In genomic region chr7:98880485-98880884, GRCh38 we compare ENCODE assay signal across 12 cellular contexts. TPM values are rescaled to one million over a fixed set of nuclear protein-coding genes. Genes with fewer than 3 reads are reported as not detected.
DNase-seq lines count a peak whose midpoint lies in the region; ATAC-seq and TF ChIP-seq lines count a peak whose summit lies in the region.
"Had no signal": no experiment of that assay in that cellular context is flagged by ENCODE, and none has a peak within 500 bp of the region (broad histone marks: within the 10 kb centered on the region; RNA-seq: fewer than 3 reads in every experiment).

No MANE protein-coding gene starts in this region.

- peak overlapping the region; percentile 86 to 93; a peak in 4 of 5 replicates for H3K4me3 Mint-ChIP-seq in H9
- peak overlapping the region; percentile 95 for H3K4me3 Mint-ChIP-seq in activated T-helper 1 cell treated with anti-CD3 and anti-CD28 coated beads, Interleukin-12 subunit alpha, Interleukin-12 subunit beta, Interleukin-2, Interleukin-4 antibody, amounts not matched to agents 30 ng/mL and 10 ng/mL and 1 ng/mL, durations not matched to agents 14 hours and 24 hours and 36 hours
- peak overlapping the region; percentile 85 to 99 (median 94) for H3K4me3 Mint-ChIP-seq in naive thymus-derived CD8-positive, alpha-beta T cell

- no peak for ATAC-seq in naive thymus-derived CD8-positive, alpha-beta T cell
- no peak for ATAC-seq in PC-3

- no peak overlapping the region for H2BK20ac ChIP-seq in H9 (ENCODE audit: low read depth, low read length, poor library complexity, severe bottlenecking)

- CTCF ChIA-PET in PC-3 (lab: Charles Lee), result interaction anchor here (0.5 kb wide), 1 partner anchor 452 kb away, joined by 4 read pairs; no protein-coding TSS in a partner anchor

- H3K4ac ChIP-seq in H9 (ENCODE audit: low read depth, low read length), result no peak overlapping the region

- H3K36me3 Mint-ChIP-seq in H9 (ENCODE audit: insufficient read depth in 1 of 3, low read depth in 3 of 3), result peaks cover 16 to 45% (median 42%) of the 10 kb centered on the region in 3 experiments; a peak in 6 of 7 replicates
- H3K36me3 Mint-ChIP-seq in activated T-helper 1 cell treated with anti-CD3 and anti-CD28 coated beads, Interleukin-12 subunit alpha, Interleukin-12 subunit beta, Interleukin-2, Interleukin-4 antibody, amounts not matched to agents 30 ng/mL and 10 ng/mL and 1 ng/mL, durations not matched to agents 14 hours and 24 hours and 36 hours (ENCODE audit: low read depth), result peaks cover 31% of the 10 kb centered on the region
- H3K36me3 Mint-ChIP-seq in naive thymus-derived CD8-positive, alpha-beta T cell, result peaks cover 0 to 36% (median 9%) of the 10 kb centered on the region in 3 donors

- no peaks in the 10 kb centered on the region for H3K9me3 Mint-ChIP-seq in H9
- H3K9me3 Mint-ChIP-seq in activated T-helper 1 cell treated with anti-CD3 and anti-CD28 coated beads, Interleukin-12 subunit alpha, Interleukin-12 subunit beta, Interleukin-2, Interleukin-4 antibody, amounts not matched to agents 30 ng/mL and 10 ng/mL and 1 ng/mL, durations not matched to agents 14 hours and 24 hours and 36 hours, result no peaks in the 10 kb centered on the region
- H3K9me3 Mint-ChIP-seq in naive thymus-derived CD8-positive, alpha-beta T cell, result no peaks in the 10 kb centered on the region

- no peaks in the 10 kb centered on the region for H3K27me3 ChIP-seq in H9 (ENCODE audit: insufficient read depth, low read length)
- no peaks in the 10 kb centered on the region for H3K27me3 ChIP-seq in PC-3 (ENCODE audit: low read length)
- H3K27me3 ChIP-seq in smooth muscle cell (ENCODE audit: low read depth), result no peaks in the 10 kb centered on the region
- H3K27me3 ChIP-seq: heart left ventricle had no signal

- H2BK5ac ChIP-seq in H9 (ENCODE audit: insufficient read length, low read length), result no peak overlapping the region

- H3K4me3 ChIP-seq in PC-3 (ENCODE audit: low read length) (no peak overlapping the region), smooth muscle cell (no peak overlapping the region)

- no peak overlapping the region for H4K5ac ChIP-seq in H9 (ENCODE audit: insufficient read length, low read depth, low read length)

- no peak overlapping the region for H2AFZ ChIP-seq in H9 (ENCODE audit: low read length)
- H2AFZ ChIP-seq in PC-3 (ENCODE audit: low read length), result no peak overlapping the region
- H2AFZ ChIP-seq in smooth muscle cell (ENCODE audit: low read depth), result no peak overlapping the region
- H2AFZ ChIP-seq: parathyroid adenoma had no signal

- no peak for DNase-seq in H9
- DNase-seq in activated T-helper 1 cell treated with anti-CD3 and anti-CD28 coated beads, Interleukin-12 subunit alpha, Interleukin-12 subunit beta, Interleukin-2, Interleukin-4 antibody, amounts not matched to agents 30 ng/mL and 10 ng/mL and 1 ng/mL, durations not matched to agents 14 hours and 24 hours and 36 hours (ENCODE audit: low spot score), result no peak
- no peak for DNase-seq in naive thymus-derived CD8-positive, alpha-beta T cell
- no peak for DNase-seq in PC-3
- no peak for DNase-seq in middle frontal gyrus (ENCODE audit: extremely low spot score, low spot score)
- no peak for DNase-seq in smooth muscle cell (lab: John Stamatoyannopoulos, UW; ENCODE audit: unreplicated experiment)
- DNase-seq in amygdala (lab: John Stamatoyannopoulos, UW), result no peak
- DNase-seq: activated CD4-positive, CD25-positive, alpha-beta regulatory T cell treated with anti-CD3 and anti-CD28 coated beads, Interleukin-2, amount 50 U/mL, for 72 hours; heart left ventricle; stimulated activated naive CD4-positive, alpha-beta T cell treated with Interleukin-2 at 50 U/mL for 16 hours had no signal

- H3K27me3 Mint-ChIP-seq in H9 (ENCODE audit: low read depth), result no peaks in the 10 kb centered on the region
- no peaks in the 10 kb centered on the region for H3K27me3 Mint-ChIP-seq in activated T-helper 1 cell treated with anti-CD3 and anti-CD28 coated beads, Interleukin-12 subunit alpha, Interleukin-12 subunit beta, Interleukin-2, Interleukin-4 antibody, amounts not matched to agents 30 ng/mL and 10 ng/mL and 1 ng/mL, durations not matched to agents 14 hours and 24 hours and 36 hours (ENCODE audit: insufficient read depth)
- H3K27me3 Mint-ChIP-seq in naive thymus-derived CD8-positive, alpha-beta T cell, result peaks cover 0 to 1% (median 0%) of the 10 kb centered on the region in 5 donors

- peaks cover 9% of the 10 kb centered on the region for H3K79me2 ChIP-seq in H9 (ENCODE audit: insufficient read depth, low read length)
- H3K79me2 ChIP-seq in PC-3 (ENCODE audit: low read length), result peaks cover 25% of the 10 kb centered on the region
- H3K79me2 ChIP-seq in smooth muscle cell (ENCODE audit: low read depth), result peaks cover 63% of the 10 kb centered on the region

- H3K23me2 ChIP-seq in H9 (ENCODE audit: insufficient read length, low read depth, low read length, poor library complexity, severe bottlenecking), result peaks cover 7% of the 10 kb centered on the region

- H3K14ac ChIP-seq in H9 (ENCODE audit: insufficient read depth, low read length), result no peak overlapping the region

- H4K20me1 ChIP-seq in H9 (ENCODE audit: control insufficient read depth, insufficient read depth, insufficient read length), result no peaks in the 10 kb centered on the region
- peaks cover 6% of the 10 kb centered on the region; the same call in 1 of the 2 replicates for H4K20me1 ChIP-seq in PC-3 (ENCODE audit: low read length)
- H4K20me1 ChIP-seq in smooth muscle cell (ENCODE audit: low read depth), result peaks cover 41% of the 10 kb centered on the region

- H3K4me2 ChIP-seq in H9 (ENCODE audit: insufficient read depth, insufficient read length, low read length), result no peak overlapping the region
- no peak overlapping the region for H3K4me2 ChIP-seq in PC-3 (ENCODE audit: low read length)
- no peak overlapping the region for H3K4me2 ChIP-seq in smooth muscle cell

- H3K56ac ChIP-seq in H9 (ENCODE audit: insufficient read length, low read depth, low read length), result no peak overlapping the region

- H2BK120ac ChIP-seq in H9 (ENCODE audit: low read depth, low read length, poor library complexity, severe bottlenecking), result no peak overlapping the region

- no peak overlapping the region for H3K27ac Mint-ChIP-seq in H9
- H3K27ac Mint-ChIP-seq in activated T-helper 1 cell treated with anti-CD3 and anti-CD28 coated beads, Interleukin-12 subunit alpha, Interleukin-12 subunit beta, Interleukin-2, Interleukin-4 antibody, amounts not matched to agents 30 ng/mL and 10 ng/mL and 1 ng/mL, durations not matched to agents 14 hours and 24 hours and 36 hours, result no peak overlapping the region
- peak overlapping the region; percentile 75 to 97 (median 96) for H3K27ac Mint-ChIP-seq in naive thymus-derived CD8-positive, alpha-beta T cell

- no peak overlapping the region for H2BK12ac ChIP-seq in H9 (ENCODE audit: insufficient read length, low read depth, low read length)

- no peak overlapping the region for H3T11ph ChIP-seq in H9 (ENCODE audit: low read length)

- no peak overlapping the region for H3K23ac ChIP-seq in H9 (ENCODE audit: insufficient read length, low read depth, low read length)

- BruUV-seq in PC-3 (replicated peaks; lab: Mats Ljungman, UMichigan), result no TSS peak

- WGBS in H9 (ENCODE audit: extremely low coverage, insufficient read length, low lambda C conversion rate), result no CpG with 5 or more reads among the region's 8 CpGs
- WGBS in smooth muscle cell (ENCODE audit: low lambda C conversion rate), result 98% methylated on average over 8 of the region's 8 CpGs

- H2AK5ac ChIP-seq in H9 (ENCODE audit: insufficient read length, low read length), result no peak overlapping the region

- H3K79me1 ChIP-seq in H9 (ENCODE audit: insufficient read depth, low read depth, low read length, poor library complexity, severe bottlenecking), result peaks cover 7% of the 10 kb centered on the region

- no peak overlapping the region for H3K18ac ChIP-seq in H9 (ENCODE audit: insufficient read length, low read depth, low read length)

- H3K27ac ChIP-seq in C4-2B (peak overlapping the region; percentile 92), H9 (ENCODE audit: insufficient read length, low read depth, low read length) (no peak overlapping the region), PC-3 (ENCODE audit: low read length) (no peak overlapping the region), smooth muscle cell (ENCODE audit: low read depth) (no peak overlapping the region)
- H3K27ac ChIP-seq: parathyroid adenoma had no signal

- POLR2A ChIA-PET in naive thymus-derived CD8-positive, alpha-beta T cell (lab: Charles Lee), result interaction anchor here (0.7 to 2.9 kb wide), 4 partner anchors 8 to 629 kb away, joined by 3 to 12 read pairs (median 4); no protein-coding TSS in a partner anchor
- POLR2A ChIA-PET in PC-3 (lab: Charles Lee; ENCODE audit: unreplicated experiment), result no interaction called here

- no peak overlapping the region for H4K91ac ChIP-seq in H9 (ENCODE audit: insufficient read length, low read depth, low read length)

- H4K8ac ChIP-seq in H9 (replicated peaks; ENCODE audit: insufficient read length, low read depth, low read length), result no peak overlapping the region

- intact Hi-C loops in activated T-helper 1 cell treated with anti-CD3 and anti-CD28 coated beads, Interleukin-12 subunit alpha, Interleukin-12 subunit beta, Interleukin-2, Interleukin-4 antibody, amounts not matched to agents 30 ng/mL and 10 ng/mL and 1 ng/mL, durations not matched to agents 14 hours and 24 hours and 36 hours (cut with micrococcal nuclease), result no loop called here
- intact Hi-C loops in PC-3 (cut with micrococcal nuclease), result no loop called here

- H3K4me1 ChIP-seq in H9 (ENCODE audit: insufficient read depth, low read length) (no peaks in the 10 kb centered on the region), PC-3 (ENCODE audit: insufficient read depth, low read length) (peaks cover 7% of the 10 kb centered on the region), smooth muscle cell (ENCODE audit: low read depth) (peaks cover 6% of the 10 kb centered on the region)

- no peak overlapping the region for H3K9ac ChIP-seq in H9 (ENCODE audit: extremely low read depth, insufficient read length, low read length)
- no peak overlapping the region for H3K9ac ChIP-seq in PC-3 (ENCODE audit: low read length)
- no peak overlapping the region for H3K9ac ChIP-seq in smooth muscle cell (ENCODE audit: low read depth)
- H3K9ac ChIP-seq: parathyroid adenoma had no signal

- no peak for TF ChIP-seq CTCF in C4-2B (conservative IDR thresholded peaks at IDR 0.05)
- no peak for TF ChIP-seq CTCF in H9 (conservative IDR thresholded peaks at IDR 0.05)
- TF ChIP-seq CTCF in PC-3 (conservative IDR thresholded peaks at IDR 0.05; ENCODE audit: low read depth, low read length), result no peak
- TF ChIP-seq CTCF in smooth muscle cell (IDR thresholded peaks at IDR 0.05; ENCODE audit: borderline replicate concordance, insufficient read depth, poor library complexity, severe bottlenecking), result no peak

- peaks cover 27% of the 10 kb centered on the region for H3K36me3 ChIP-seq in PC-3 (ENCODE audit: low read depth, low read length)
- H3K36me3 ChIP-seq in smooth muscle cell (ENCODE audit: low read depth), result peaks cover 13% of the 10 kb centered on the region

- H3F3A ChIP-seq in PC-3 (ENCODE audit: low read length, unreplicated experiment) (no peaks in the 10 kb centered on the region), smooth muscle cell (ENCODE audit: low read depth) (no peaks in the 10 kb centered on the region)

- peaks cover 14 to 15% of the 10 kb centered on the region in 2 experiments for H3K4me1 Mint-ChIP-seq in H9
- H3K4me1 Mint-ChIP-seq in activated T-helper 1 cell treated with anti-CD3 and anti-CD28 coated beads, Interleukin-12 subunit alpha, Interleukin-12 subunit beta, Interleukin-2, Interleukin-4 antibody, amounts not matched to agents 30 ng/mL and 10 ng/mL and 1 ng/mL, durations not matched to agents 14 hours and 24 hours and 36 hours (ENCODE audit: low read depth), result peaks cover 13% of the 10 kb centered on the region
- peaks cover 0 to 37% (median 18%) of the 10 kb centered on the region in 4 donors for H3K4me1 Mint-ChIP-seq in naive thymus-derived CD8-positive, alpha-beta T cell

- no peaks in the 10 kb centered on the region for H3K9me3 ChIP-seq in H9 (ENCODE audit: control insufficient read depth, low read depth, low read length)
- no peaks in the 10 kb centered on the region for H3K9me3 ChIP-seq in PC-3 (ENCODE audit: low read length)
- no peaks in the 10 kb centered on the region for H3K9me3 ChIP-seq in smooth muscle cell (replicated peaks; ENCODE audit: low read depth)
- H3K9me3 ChIP-seq: heart left ventricle had no signal

- no peak overlapping the region for H2BK15ac ChIP-seq in H9 (ENCODE audit: low read depth, low read length)

- H3K9me2 ChIP-seq in PC-3 (replicated peaks; ENCODE audit: low read length), result no peaks in the 10 kb centered on the region

RNA-seq across cellular contexts. Expression of gene TRRAP, which starts 2.2 kb away (rescaled TPM):
- total RNA-seq in H9 (2021) (54.0 and 58.6 TPM in 2 replicates), PC-3 (2014; rRNA removed) (17.7 and 27.1 TPM in 2 replicates), smooth muscle cell (15.0 and 24.8 TPM in 2 replicates)
- total RNA-seq in activated T-helper 1 cell treated with anti-CD3 and anti-CD28 coated beads, Interleukin-12 subunit alpha, Interleukin-12 subunit beta, Interleukin-2, Interleukin-4 antibody, amounts not matched to agents 30 ng/mL and 10 ng/mL and 1 ng/mL, durations not matched to agents 14 hours and 24 hours and 36 hours, result 66.9 and 69.6 TPM in 2 replicates
- 10 to 100 TPM; 62.5 to 63.4 TPM for total RNA-seq in naive thymus-derived CD8-positive, alpha-beta T cell
- polyA plus RNA-seq in naive thymus-derived CD8-positive, alpha-beta T cell, result 1 to 10 TPM; 2.6 to 5.9 (median 4.0) TPM
- 3.9 and 6.4 TPM in 2 replicates for polyA plus RNA-seq in smooth muscle cell

RNA-seq across cellular contexts. Expression of gene TMEM130, which starts 10.7 kb away (rescaled TPM):
- total RNA-seq in H9 (2021) (1.1 and 1.7 TPM in 2 replicates), PC-3 (2014; rRNA removed) (not detected in 2 replicates), smooth muscle cell (0.09 and 0.22 TPM in 2 replicates)
- total RNA-seq in activated T-helper 1 cell treated with anti-CD3 and anti-CD28 coated beads, Interleukin-12 subunit alpha, Interleukin-12 subunit beta, Interleukin-2, Interleukin-4 antibody, amounts not matched to agents 30 ng/mL and 10 ng/mL and 1 ng/mL, durations not matched to agents 14 hours and 24 hours and 36 hours, result 0.29 and 0.42 TPM in 2 replicates
- not detected for total RNA-seq in naive thymus-derived CD8-positive, alpha-beta T cell
- polyA plus RNA-seq in naive thymus-derived CD8-positive, alpha-beta T cell, result not detected
- 0.83 TPM in 1 of 2 replicates, not detected in the other for polyA plus RNA-seq in smooth muscle cell

Comparison
In these comparisons a context has a peak if more than half of its experiments do, and no peak if none do; other contexts are left out.
1. H3K27ac Mint-ChIP-seq: peak in naive thymus-derived CD8-positive, alpha-beta T cell (10 of 10); none in H9 (0 of 3) and activated T-helper 1 cell treated with anti-CD3 and anti-CD28 coated beads, Interleukin-12 subunit alpha, Interleukin-12 subunit beta, Interleukin-2, Interleukin-4 antibody, amounts not matched to agents 30 ng/mL and 10 ng/mL and 1 ng/mL, durations not matched to agents 14 hours and 24 hours and 36 hours (single experiment).
2. Peak in every context shown above with its lines, with median percentiles within 50 percentile points of each other: H3K4me3 Mint-ChIP-seq.